1 cellular context compared by ENCODE assay signal in the genomic region with DNA sequence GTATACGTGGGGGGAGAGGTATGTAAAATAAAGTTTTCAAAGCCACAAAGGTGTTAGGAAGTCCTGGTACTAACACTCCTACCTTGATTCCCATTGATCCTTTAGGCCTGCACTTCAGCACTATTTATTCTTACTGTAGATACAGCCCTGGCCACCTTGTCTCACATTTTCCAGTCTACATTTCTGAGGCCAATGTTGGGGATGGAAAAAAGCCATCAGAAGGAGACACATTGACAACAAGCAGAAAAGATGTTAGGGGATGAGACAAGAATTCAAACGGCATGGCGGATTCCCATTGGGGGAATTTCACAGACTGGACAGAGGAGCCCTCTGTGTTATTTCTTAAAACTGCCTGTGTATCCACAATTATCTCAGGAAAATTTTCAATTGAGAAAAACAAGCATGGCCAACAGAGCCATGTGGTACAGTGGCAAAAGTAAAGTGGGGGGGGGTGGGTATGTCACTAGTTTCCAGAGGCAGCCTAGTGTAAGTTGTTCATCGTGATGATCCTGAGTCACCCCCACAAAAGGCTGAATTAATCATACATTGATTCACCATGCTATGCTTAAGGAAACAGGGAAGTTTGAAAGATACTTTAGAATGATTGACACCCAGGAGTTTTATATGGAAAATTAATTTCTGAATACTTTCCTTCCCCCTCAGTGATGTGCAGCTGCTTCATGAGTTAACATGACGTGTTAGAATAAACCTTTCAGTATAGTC.
TF ChIP-seq lines count a peak whose summit lies in the region.

No MANE protein-coding gene starts in this region.

TF ChIP-seq in WTC11, 78 proteins besides CTCF, POLR2A, EP300 and RAD21 (continued from another document):
- TF ChIP-seq, protein P1, sequence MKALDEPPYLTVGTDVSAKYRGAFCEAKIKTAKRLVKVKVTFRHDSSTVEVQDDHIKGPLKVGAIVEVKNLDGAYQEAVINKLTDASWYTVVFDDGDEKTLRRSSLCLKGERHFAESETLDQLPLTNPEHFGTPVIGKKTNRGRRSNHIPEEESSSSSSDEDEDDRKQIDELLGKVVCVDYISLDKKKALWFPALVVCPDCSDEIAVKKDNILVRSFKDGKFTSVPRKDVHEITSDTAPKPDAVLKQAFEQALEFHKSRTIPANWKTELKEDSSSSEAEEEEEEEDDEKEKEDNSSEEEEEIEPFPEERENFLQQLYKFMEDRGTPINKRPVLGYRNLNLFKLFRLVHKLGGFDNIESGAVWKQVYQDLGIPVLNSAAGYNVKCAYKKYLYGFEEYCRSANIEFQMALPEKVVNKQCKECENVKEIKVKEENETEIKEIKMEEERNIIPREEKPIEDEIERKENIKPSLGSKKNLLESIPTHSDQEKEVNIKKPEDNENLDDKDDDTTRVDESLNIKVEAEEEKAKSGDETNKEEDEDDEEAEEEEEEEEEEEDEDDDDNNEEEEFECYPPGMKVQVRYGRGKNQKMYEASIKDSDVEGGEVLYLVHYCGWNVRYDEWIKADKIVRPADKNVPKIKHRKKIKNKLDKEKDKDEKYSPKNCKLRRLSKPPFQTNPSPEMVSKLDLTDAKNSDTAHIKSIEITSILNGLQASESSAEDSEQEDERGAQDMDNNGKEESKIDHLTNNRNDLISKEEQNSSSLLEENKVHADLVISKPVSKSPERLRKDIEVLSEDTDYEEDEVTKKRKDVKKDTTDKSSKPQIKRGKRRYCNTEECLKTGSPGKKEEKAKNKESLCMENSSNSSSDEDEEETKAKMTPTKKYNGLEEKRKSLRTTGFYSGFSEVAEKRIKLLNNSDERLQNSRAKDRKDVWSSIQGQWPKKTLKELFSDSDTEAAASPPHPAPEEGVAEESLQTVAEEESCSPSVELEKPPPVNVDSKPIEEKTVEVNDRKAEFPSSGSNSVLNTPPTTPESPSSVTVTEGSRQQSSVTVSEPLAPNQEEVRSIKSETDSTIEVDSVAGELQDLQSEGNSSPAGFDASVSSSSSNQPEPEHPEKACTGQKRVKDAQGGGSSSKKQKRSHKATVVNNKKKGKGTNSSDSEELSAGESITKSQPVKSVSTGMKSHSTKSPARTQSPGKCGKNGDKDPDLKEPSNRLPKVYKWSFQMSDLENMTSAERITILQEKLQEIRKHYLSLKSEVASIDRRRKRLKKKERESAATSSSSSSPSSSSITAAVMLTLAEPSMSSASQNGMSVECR (CRISPR knock-in tag; IDR thresholded peaks at IDR 0.05; ENCODE audit: borderline replicate concordance) = no peak
- TF ChIP-seq ZNF219 (CRISPR knock-in tag; IDR thresholded peaks at IDR 0.05; ENCODE audit: borderline replicate concordance) = no peak
- no peak for TF ChIP-seq RELA (CRISPR knock-in tag; IDR thresholded peaks at IDR 0.05; ENCODE audit: borderline replicate concordance)
- no peak for TF ChIP-seq HMGA2 (CRISPR knock-in tag; IDR thresholded peaks at IDR 0.05)
- TF ChIP-seq CBFB (CRISPR knock-in tag; IDR thresholded peaks at IDR 0.05; ENCODE audit: low read depth) = no peak
- TF ChIP-seq NR1H2 (CRISPR knock-in tag; IDR thresholded peaks at IDR 0.05) = no peak
- TF ChIP-seq, protein P2, sequence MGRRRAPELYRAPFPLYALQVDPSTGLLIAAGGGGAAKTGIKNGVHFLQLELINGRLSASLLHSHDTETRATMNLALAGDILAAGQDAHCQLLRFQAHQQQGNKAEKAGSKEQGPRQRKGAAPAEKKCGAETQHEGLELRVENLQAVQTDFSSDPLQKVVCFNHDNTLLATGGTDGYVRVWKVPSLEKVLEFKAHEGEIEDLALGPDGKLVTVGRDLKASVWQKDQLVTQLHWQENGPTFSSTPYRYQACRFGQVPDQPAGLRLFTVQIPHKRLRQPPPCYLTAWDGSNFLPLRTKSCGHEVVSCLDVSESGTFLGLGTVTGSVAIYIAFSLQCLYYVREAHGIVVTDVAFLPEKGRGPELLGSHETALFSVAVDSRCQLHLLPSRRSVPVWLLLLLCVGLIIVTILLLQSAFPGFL (CRISPR knock-in tag; IDR thresholded peaks at IDR 0.05; ENCODE audit: borderline replicate concordance) = no peak
- TF ChIP-seq, protein P3, sequence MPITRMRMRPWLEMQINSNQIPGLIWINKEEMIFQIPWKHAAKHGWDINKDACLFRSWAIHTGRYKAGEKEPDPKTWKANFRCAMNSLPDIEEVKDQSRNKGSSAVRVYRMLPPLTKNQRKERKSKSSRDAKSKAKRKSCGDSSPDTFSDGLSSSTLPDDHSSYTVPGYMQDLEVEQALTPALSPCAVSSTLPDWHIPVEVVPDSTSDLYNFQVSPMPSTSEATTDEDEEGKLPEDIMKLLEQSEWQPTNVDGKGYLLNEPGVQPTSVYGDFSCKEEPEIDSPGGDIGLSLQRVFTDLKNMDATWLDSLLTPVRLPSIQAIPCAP (CRISPR knock-in tag; IDR thresholded peaks at IDR 0.05) = no peak
- TF ChIP-seq MYBL2 (CRISPR knock-in tag; IDR thresholded peaks at IDR 0.05) = no peak
- no peak for TF ChIP-seq KAT7 (CRISPR knock-in tag; IDR thresholded peaks at IDR 0.05; ENCODE audit: borderline replicate concordance)
- no peak for TF ChIP-seq ATF1 (CRISPR knock-in tag; IDR thresholded peaks at IDR 0.05)
- TF ChIP-seq ELF4 (CRISPR knock-in tag; IDR thresholded peaks at IDR 0.05; ENCODE audit: low read depth) = no peak
